ENCODE assay signal across 14 cellular contexts in the genomic region with DNA sequence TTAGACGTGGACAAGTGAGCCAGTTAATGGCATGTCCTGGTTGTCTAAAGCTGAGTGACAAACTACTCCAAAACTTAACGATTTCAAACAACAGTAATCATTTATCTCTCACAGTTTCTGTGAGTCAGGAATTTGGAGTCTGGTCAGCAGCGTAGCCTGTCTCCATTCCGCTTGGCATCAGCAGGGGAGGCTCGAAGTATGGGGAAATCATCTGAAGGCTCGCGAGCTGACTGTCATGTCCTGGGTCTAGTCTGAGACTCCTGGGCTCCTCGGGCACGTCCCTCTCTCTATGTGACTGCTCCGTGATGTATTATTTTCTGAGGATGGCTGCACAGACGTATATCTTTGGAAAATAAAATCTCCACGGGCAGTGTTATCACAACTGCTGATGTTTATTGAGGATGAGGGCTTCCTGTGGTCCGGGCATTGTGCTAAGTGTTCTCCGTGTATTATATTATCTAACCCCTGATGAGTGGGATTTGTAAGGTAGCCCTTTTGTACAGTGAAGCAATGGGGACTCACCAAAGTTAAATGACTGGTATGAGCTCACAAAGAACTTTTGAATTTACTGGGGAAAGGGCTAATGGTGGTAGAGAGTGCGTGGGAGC. TPM values are rescaled to one million over a fixed set of nuclear protein-coding genes. Genes with fewer than 3 reads are reported as not detected.
DNase-seq lines count a peak whose midpoint lies in the region; ATAC-seq and TF ChIP-seq lines count a peak whose summit lies in the region.
"Had no signal": no experiment of that assay in that cellular context is flagged by ENCODE, and none has a peak within 500 bp of the region (broad histone marks: within the 10 kb centered on the region; RNA-seq: fewer than 3 reads in every experiment).

No MANE protein-coding gene starts in this region.

- H3K27ac ChIP-seq in heart left ventricle = peak overlapping the region in 5 of 12 donors; percentile 1 to 35 (median 16)
- H3K27ac ChIP-seq: 22Rv1, right lobe of liver, SJSA1 had no signal

- H3K9me3 ChIP-seq in T-helper 17 cell (ENCODE audit: control insufficient read depth, low read length, poor library complexity, severe bottlenecking) (no peaks in the 10 kb centered on the region), heart left ventricle (no peaks in the 10 kb centered on the region)
- H3K9me3 ChIP-seq: right lobe of liver, SJSA1 had no signal

- no peak for TF ChIP-seq POLR2A in heart left ventricle (IDR thresholded peaks at IDR 0.05)

- no TSS peak for BruUV-seq in Calu3 (replicated peaks; lab: Mats Ljungman, UMichigan)

- WGBS in heart left ventricle, 4 donors = 47 to 56% (median 52%) methylated on average over 15 of the region's 15 CpGs

- no peaks in the 10 kb centered on the region for H3K27me3 ChIP-seq in heart left ventricle
- H3K27me3 ChIP-seq: right lobe of liver, SJSA1 had no signal

- intact Hi-C loops in heart left ventricle (cut with DNase I) (no loop called here), posterior vena cava (cut with DNase I) (no loop called here), Calu3 (cut with micrococcal nuclease; ENCODE audit: unreplicated experiment) (no loop called here)

- no peak for ATAC-seq in T-helper 17 cell
- ATAC-seq in heart left ventricle = peak in 3 of 4 donors; percentile 34 to 71 (median 46)
- no peak for ATAC-seq in GM18867 (IDR thresholded peaks at IDR 0.05; ENCODE audit: unreplicated experiment)

- peak overlapping the region; percentile 16 for H3K27ac Mint-ChIP-seq in T-helper 17 cell
- no peak overlapping the region for H3K27ac Mint-ChIP-seq in Calu3 (ENCODE audit: unreplicated experiment)

- no peaks in the 10 kb centered on the region for H3K36me3 ChIP-seq in heart left ventricle
- H3K36me3 ChIP-seq: right lobe of liver had no signal

- TF ChIP-seq CTCF in heart left ventricle (IDR thresholded peaks at IDR 0.05) = peak in 1 of 12 donors; percentile 4
- no peak for TF ChIP-seq CTCF in Calu3 (IDR thresholded peaks at IDR 0.05; ENCODE audit: unreplicated experiment)

- H3K9me3 Mint-ChIP-seq in Calu3 (ENCODE audit: low read depth, unreplicated experiment) = no peaks in the 10 kb centered on the region

- H3K36me3 Mint-ChIP-seq in T-helper 17 cell (ENCODE audit: low read depth) = peaks cover 5% of the 10 kb centered on the region
- H3K36me3 Mint-ChIP-seq in Calu3 (ENCODE audit: insufficient read depth, unreplicated experiment) = no peaks in the 10 kb centered on the region

- H3K4me3 Mint-ChIP-seq in T-helper 17 cell (no peak overlapping the region), Calu3 (ENCODE audit: low read depth, unreplicated experiment) (no peak overlapping the region)
- H3K4me3 Mint-ChIP-seq: activated naive CD4-positive, alpha-beta T cell treated with anti-CD3 and anti-CD28 coated beads, Interleukin-2, amount 10 ng/mL, durations not matched to agents 7 days and 5 days had no signal

- CTCF ChIA-PET in Calu3 (lab: Charles Lee) = no interaction called here

- no peak overlapping the region for H3K4me3 ChIP-seq in heart left ventricle
- H3K4me3 ChIP-seq: right lobe of liver, SJSA1 had no signal

- H3K4me1 ChIP-seq in heart left ventricle = peaks cover 7 to 77% (median 50%) of the 10 kb centered on the region in 12 donors

- H3K27me3 Mint-ChIP-seq in T-helper 17 cell = no peaks in the 10 kb centered on the region
- H3K27me3 Mint-ChIP-seq in Calu3 (ENCODE audit: unreplicated experiment) = no peaks in the 10 kb centered on the region
- H3K27me3 Mint-ChIP-seq: activated naive CD4-positive, alpha-beta T cell treated with anti-CD3 and anti-CD28 coated beads, Interleukin-2, amount 10 ng/mL, durations not matched to agents 7 days and 5 days had no signal

- H3K4me1 Mint-ChIP-seq in T-helper 17 cell (peaks cover 60% of the 10 kb centered on the region), Calu3 (ENCODE audit: low read depth, unreplicated experiment) (peaks cover 13% of the 10 kb centered on the region)

- peak; percentile 10 for DNase-seq in DMS79 treated with DMSO at 0.1 percent for 48 hours (lab: John Stamatoyannopoulos, UW)
- DNase-seq in DMS79 (lab: John Stamatoyannopoulos, UW) = no peak
- no peak for DNase-seq in T-helper 17 cell
- DNase-seq in heart left ventricle = peak in 2 of 5 donors; percentile 51 to 62
- DNase-seq in posterior vena cava (ENCODE audit: low spot score) = peak; percentile 81
- no peak for DNase-seq in stimulated activated CD4-positive, alpha-beta T cell treated with anti-CD3 and anti-CD28 coated beads, Interleukin-15, amount 100 ng/mL, for 24 hours
- DNase-seq in Calu3 = no peak
- DNase-seq: activated naive CD4-positive, alpha-beta T cell treated with anti-CD3 and anti-CD28 coated beads, Interleukin-2, amount 10 ng/mL, durations not matched to agents 7 days and 5 days; hippocampal formation; NCI-H524 treated with DMSO at 0.1 percent for 48 hours; right lobe of liver had no signal

RNA-seq across cellular contexts. Expression of a gene that starts 23.3 kb away (rescaled TPM):
- total RNA-seq in T-helper 17 cell = 10 to 100 TPM; 66.7 to 86.8 TPM
- total RNA-seq in heart left ventricle = 10 to 100 TPM; 54.2 to 90.7 (median 85.6) TPM
- 10 to 100 TPM; 58.2 to 86.3 TPM for polyA plus RNA-seq in heart left ventricle
- total RNA-seq in posterior vena cava = 100 to 1,000 TPM in 1 of 2 donors, 10 to 100 TPM in 1; 60.6 to 100 TPM
- 19.5 and 20.6 TPM in 2 replicates for total RNA-seq in Calu3 (2022)

Comparison
In these comparisons a context has a peak if more than half of its experiments do, and no peak if none do; other contexts are left out.
1. DNase-seq: peak in DMS79 treated with DMSO at 0.1 percent for 48 hours (single experiment) and posterior vena cava (single experiment); none in DMS79 (single experiment), T-helper 17 cell (0 of 3), stimulated activated CD4-positive, alpha-beta T cell treated with anti-CD3 and anti-CD28 coated beads, Interleukin-15, amount 100 ng/mL, for 24 hours (single experiment) and Calu3 (single experiment).
2. ATAC-seq: peak in heart left ventricle (3 of 4); none in T-helper 17 cell (single experiment) and GM18867 (single experiment).